Comparison of ENCODE assay signal across 22 cellular contexts in the genomic region with DNA sequence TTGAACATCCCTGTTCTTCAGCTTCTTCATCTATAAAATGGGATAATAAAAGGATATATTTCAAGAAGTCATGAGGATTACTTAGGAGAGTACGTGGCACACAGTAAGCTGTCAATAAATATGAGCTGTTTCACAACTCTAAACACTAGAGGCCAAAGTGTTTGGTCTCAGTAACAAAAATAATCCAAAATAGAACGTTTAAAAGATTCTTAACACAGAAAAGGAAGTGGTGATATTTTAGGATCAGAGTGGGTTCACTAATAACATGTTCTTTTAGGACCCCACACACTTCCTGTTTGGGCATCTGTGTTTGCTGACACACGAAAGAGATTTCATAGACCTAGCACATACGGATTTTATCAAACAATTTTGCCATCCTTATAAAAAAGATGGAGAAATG. TPM values are rescaled to one million over a fixed set of nuclear protein-coding genes. Genes with fewer than 3 reads are reported as not detected.
DNase-seq lines count a peak whose midpoint lies in the region; ATAC-seq, FAIRE-seq and TF ChIP-seq lines count a peak whose summit lies in the region.
"Had no signal": no experiment of that assay in that cellular context is flagged by ENCODE, and none has a peak within 500 bp of the region (broad histone marks: within the 10 kb centered on the region; RNA-seq: fewer than 3 reads in every experiment).

No MANE protein-coding gene starts in this region.

- H3K4me3 Mint-ChIP-seq in GM23338, result no peak overlapping the region
- H3K4me3 Mint-ChIP-seq: activated CD4-positive, alpha-beta memory T cell treated with anti-CD3 and anti-CD28 coated beads for 36 hours; activated naive CD4-positive, alpha-beta T cell treated with anti-CD3 and anti-CD28 coated beads for 36 hours; nephron progenitor cell had no signal

- no peak for TF ChIP-seq POLR2A in GM12892 (IDR thresholded peaks at IDR 0.05; ENCODE audit: low read depth, low read length)

- H3K36me3 ChIP-seq in PC-9 (ENCODE audit: low read depth) (no peaks in the 10 kb centered on the region), osteoblast (ENCODE audit: insufficient read depth, low read length) (no peaks in the 10 kb centered on the region), left ventricle myocardium inferior (no peaks in the 10 kb centered on the region), GM23338 (ENCODE audit: insufficient read depth) (no peaks in the 10 kb centered on the region)
- H3K36me3 ChIP-seq: prostate gland, upper lobe of left lung had no signal

- H2AFZ ChIP-seq in PC-9 (0 out of 2 replicates have a peak overlapping the region, but pooled peaks have one; percentile 14), osteoblast (ENCODE audit: low read length) (peak overlapping the region; percentile 48), GM23338 (no peak overlapping the region)

- H3K9me3 Mint-ChIP-seq in GM23338, result no peaks in the 10 kb centered on the region
- H3K9me3 Mint-ChIP-seq: activated CD4-positive, alpha-beta memory T cell treated with anti-CD3 and anti-CD28 coated beads for 36 hours; activated naive CD4-positive, alpha-beta T cell treated with anti-CD3 and anti-CD28 coated beads for 36 hours; nephron progenitor cell had no signal

- ATAC-seq in HG03520 (IDR thresholded peaks at IDR 0.05; ENCODE audit: unreplicated experiment) (no peak), HG02852 (IDR thresholded peaks at IDR 0.05; ENCODE audit: unreplicated experiment) (no peak), GM23338 (no peak)

- POLR2A ChIA-PET in PC-9 (lab: Charles Lee; ENCODE audit: unreplicated experiment), result no interaction called here

- DNase-seq in GM12892 (ENCODE audit: insufficient read length) (no peak), KBM-7 (peak; percentile 44), PC-9 (no peak), osteoblast (ENCODE audit: insufficient read length, low spot score, missing footprints) (no peak), left ventricle myocardium inferior (no peak), GM23338 (ENCODE audit: low spot score) (no peak)
- DNase-seq: activated CD4-positive, alpha-beta memory T cell treated with anti-CD3 and anti-CD28 coated beads for 36 hours; activated naive CD4-positive, alpha-beta T cell treated with anti-CD3 and anti-CD28 coated beads for 36 hours; anterior cingulate cortex; caudate nucleus; foreskin melanocyte; kidney glomerular epithelial cell; NCI-H1694 treated with DMSO at 0.1 percent for 48 hours; nephron progenitor cell; NK-92 treated with Interleukin-12 subunit alpha and Interleukin-12 subunit beta, amount 100 ng/mL, for 24 hours; SHP77; T-helper 2 cell; upper lobe of left lung had no signal

- H3K4me2 ChIP-seq in PC-9 (no peak overlapping the region), osteoblast (ENCODE audit: insufficient read depth, low read length) (no peak overlapping the region), GM23338 (no peak overlapping the region)

- H4K20me1 ChIP-seq in PC-9 (ENCODE audit: insufficient read depth) (no peaks in the 10 kb centered on the region), osteoblast (ENCODE audit: insufficient read depth, low read length) (no peaks in the 10 kb centered on the region), GM23338 (replicated peaks; ENCODE audit: insufficient read depth) (no peaks in the 10 kb centered on the region)

- peaks cover 2% of the 10 kb centered on the region for H3K27me3 Mint-ChIP-seq in GM23338 (ENCODE audit: insufficient read depth, low read depth, poor library complexity)
- H3K27me3 Mint-ChIP-seq: activated CD4-positive, alpha-beta memory T cell treated with anti-CD3 and anti-CD28 coated beads for 36 hours had no signal

- H3K27ac ChIP-seq in PC-9 (no peak overlapping the region), osteoblast (ENCODE audit: low read depth, low read length) (no peak overlapping the region), left ventricle myocardium inferior (replicated peaks) (no peak overlapping the region), GM23338 (ENCODE audit: low read depth) (no peak overlapping the region)
- H3K27ac ChIP-seq: prostate gland, upper lobe of left lung had no signal

- in situ Hi-C loops in KBM-7 (cut with MboI; ENCODE audit: low pct_unique_long_range_greater_than_20kb, low sequenced_read_pairs), result no loop called here

- H3K79me2 ChIP-seq in PC-9 (ENCODE audit: low read depth) (no peaks in the 10 kb centered on the region), osteoblast (ENCODE audit: insufficient read depth, low read length) (no peaks in the 10 kb centered on the region), GM23338 (replicated peaks; ENCODE audit: insufficient read depth) (no peaks in the 10 kb centered on the region)

- intact Hi-C loops in PC-9 (cut with micrococcal nuclease; ENCODE audit: unreplicated experiment) (no loop called here), left ventricle myocardium inferior (cut with micrococcal nuclease) (no loop called here)

- CTCF ChIA-PET in PC-9 (lab: Charles Lee), result interaction anchor here (0.6 kb wide), 1 partner anchor 184 kb away, joined by 6 read pairs; no protein-coding TSS in a partner anchor

- no peak overlapping the region for H3K27ac Mint-ChIP-seq in GM23338
- H3K27ac Mint-ChIP-seq: activated CD4-positive, alpha-beta memory T cell treated with anti-CD3 and anti-CD28 coated beads for 36 hours; activated naive CD4-positive, alpha-beta T cell treated with anti-CD3 and anti-CD28 coated beads for 36 hours; nephron progenitor cell had no signal

- H3K4me1 ChIP-seq in PC-9 (replicated peaks; ENCODE audit: insufficient read depth) (no peaks in the 10 kb centered on the region), osteoblast (ENCODE audit: insufficient read depth, low read length) (no peaks in the 10 kb centered on the region), left ventricle myocardium inferior (no peaks in the 10 kb centered on the region), GM23338 (ENCODE audit: insufficient read depth) (no peaks in the 10 kb centered on the region)
- H3K4me1 ChIP-seq: prostate gland, upper lobe of left lung had no signal

- BruUV-seq in PC-9 (replicated peaks; lab: Mats Ljungman, UMichigan), result no TSS peak

- H3K27me3 ChIP-seq in PC-9 (ENCODE audit: insufficient read depth, low read depth) (no peaks in the 10 kb centered on the region), osteoblast (ENCODE audit: insufficient read depth, low read length) (no peaks in the 10 kb centered on the region), left ventricle myocardium inferior (ENCODE audit: low read depth) (no peaks in the 10 kb centered on the region), GM23338 (ENCODE audit: insufficient read depth) (no peaks in the 10 kb centered on the region)
- H3K27me3 ChIP-seq: upper lobe of left lung had no signal

- no peak overlapping the region for H3K4me3 ChIP-seq in PC-9
- no peak overlapping the region for H3K4me3 ChIP-seq in osteoblast (ENCODE audit: insufficient read depth, low read length)
- no peak overlapping the region for H3K4me3 ChIP-seq in left ventricle myocardium inferior
- H3K4me3 ChIP-seq in GM23338, result no peak overlapping the region
- H3K4me3 ChIP-seq: prostate gland, upper lobe of left lung had no signal

- no peaks in the 10 kb centered on the region for H3K9me3 ChIP-seq in PC-9 (ENCODE audit: insufficient read depth, low read depth)
- no peaks in the 10 kb centered on the region for H3K9me3 ChIP-seq in osteoblast (ENCODE audit: low read depth, low read length)
- no peaks in the 10 kb centered on the region for H3K9me3 ChIP-seq in left ventricle myocardium inferior (replicated peaks)
- H3K9me3 ChIP-seq: prostate gland, upper lobe of left lung had no signal

- H3K9me2 ChIP-seq in PC-9 (ENCODE audit: insufficient read depth), result no peaks in the 10 kb centered on the region
- no peaks in the 10 kb centered on the region for H3K9me2 ChIP-seq in GM23338 (ENCODE audit: insufficient read depth)

- TF ChIP-seq CTCF in PC-9 (conservative IDR thresholded peaks at IDR 0.05) (no peak), osteoblast (IDR thresholded peaks at IDR 0.05; ENCODE audit: extremely low read depth, low read depth, low read length) (no peak), left ventricle myocardium inferior (IDR thresholded peaks at IDR 0.05; ENCODE audit: borderline replicate concordance) (no peak), GM23338 (conservative IDR thresholded peaks at IDR 0.05; ENCODE audit: low read depth in 2 of 2) (no peak)

- H3F3A ChIP-seq in PC-9 (ENCODE audit: insufficient read depth, low read depth), result no peaks in the 10 kb centered on the region
- H3F3A ChIP-seq in GM23338 (replicated peaks; ENCODE audit: low read depth), result no peaks in the 10 kb centered on the region

- FAIRE-seq in GM12892 (lab: Jason Lieb, UNC), result peak; percentile 27
- FAIRE-seq: HTR-8/SVneo had no signal

- no peaks in the 10 kb centered on the region; the same call in 2 of the 3 replicates for H3K36me3 Mint-ChIP-seq in GM23338 (ENCODE audit: low read depth)
- H3K36me3 Mint-ChIP-seq: activated CD4-positive, alpha-beta memory T cell treated with anti-CD3 and anti-CD28 coated beads for 36 hours had no signal

- H3K4me1 Mint-ChIP-seq in GM23338, result no peaks in the 10 kb centered on the region
- H3K4me1 Mint-ChIP-seq: nephron progenitor cell had no signal

RNA-seq across cellular contexts. Expression of a gene that starts 32.9 kb away (rescaled TPM):
- not detected for polyA plus RNA-seq in GM12892 (2012; ENCODE audit: missing spikeins)
- total RNA-seq in PC-9 (2021) (0.81 TPM in 1 of 2 replicates, not detected in the other), osteoblast (0.29 and 0.36 TPM in 2 replicates), left ventricle myocardium inferior (not detected)
- not detected in 2 replicates for total RNA-seq in GM23338 (2014; rRNA removed; shearing (Covaris generic))
- polyA plus RNA-seq in GM23338 (2016; fragmentation: Nextera tagmentation; extraction: Ambion mirVana), result not detected in 2 replicates
- total RNA-seq: activated CD4-positive, alpha-beta memory T cell treated with anti-CD3 and anti-CD28 coated beads for 36 hours; activated naive CD4-positive, alpha-beta T cell treated with anti-CD3 and anti-CD28 coated beads for 36 hours; prostate gland had no signal
